ENCODE assay signal across 8 cellular contexts in genomic region chr13:113275387-113275786, GRCh38. TPM values are rescaled to one million over a fixed set of nuclear protein-coding genes. Genes with fewer than 3 reads are reported as not detected.
DNase-seq lines count a peak whose midpoint lies in the region; ATAC-seq and TF ChIP-seq lines count a peak whose summit lies in the region.

No MANE protein-coding gene starts in this region.

- dilution Hi-C loops in mammary epithelial cell (cut with HindIII; ENCODE audit: low sequenced_read_pairs), result no loop called here

- H3K9ac ChIP-seq in DND-41 (ENCODE audit: low read depth, low read length), result no peak overlapping the region
- no peak overlapping the region for H3K9ac ChIP-seq in mammary epithelial cell (ENCODE audit: insufficient read depth, low read length)

- peaks cover 6% of the 10 kb centered on the region; the same call in 1 of the 2 replicates for H3K4me1 ChIP-seq in DND-41 (ENCODE audit: insufficient read depth, low read length)
- H3K4me1 ChIP-seq in RWPE2 (ENCODE audit: insufficient read depth, poor library complexity, severe bottlenecking), result no peaks in the 10 kb centered on the region
- H3K4me1 ChIP-seq in mammary epithelial cell (ENCODE audit: insufficient read depth, low read length), result peaks cover 16% of the 10 kb centered on the region
- H3K4me1 ChIP-seq in lower lobe of right lung, result peaks cover 7% of the 10 kb centered on the region
- H3K4me1 ChIP-seq in transverse colon, result peaks cover 0 to 4% (median 0%) of the 10 kb centered on the region in 4 donors

- TF ChIP-seq EP300 in transverse colon (IDR thresholded peaks at IDR 0.05; ENCODE audit: low read depth), result no peak

- H3K36me3 ChIP-seq in DND-41 (ENCODE audit: insufficient read depth, low read length), result no peaks in the 10 kb centered on the region
- no peaks in the 10 kb centered on the region for H3K36me3 ChIP-seq in RWPE2 (ENCODE audit: low read depth)
- H3K36me3 ChIP-seq in mammary epithelial cell (ENCODE audit: insufficient read depth, low read length), result no peaks in the 10 kb centered on the region
- no peaks in the 10 kb centered on the region for H3K36me3 ChIP-seq in lower lobe of right lung
- H3K36me3 ChIP-seq in transverse colon, result no peaks in the 10 kb centered on the region

- H3K27me3 ChIP-seq in DND-41 (ENCODE audit: insufficient read depth, low read length, poor library complexity), result no peaks in the 10 kb centered on the region
- no peaks in the 10 kb centered on the region for H3K27me3 ChIP-seq in RWPE2 (ENCODE audit: insufficient read depth, poor library complexity, severe bottlenecking)
- H3K27me3 ChIP-seq in mammary epithelial cell (ENCODE audit: insufficient read depth, low read length), result no peaks in the 10 kb centered on the region
- H3K27me3 ChIP-seq in lower lobe of right lung (ENCODE audit: low read depth), result no peaks in the 10 kb centered on the region
- no peaks in the 10 kb centered on the region for H3K27me3 ChIP-seq in transverse colon

- H3K9me3 ChIP-seq in DND-41 (ENCODE audit: insufficient read depth, low read length, severe bottlenecking) (no peaks in the 10 kb centered on the region), RWPE2 (ENCODE audit: severe bottlenecking) (no peaks in the 10 kb centered on the region), mammary epithelial cell (replicated peaks; ENCODE audit: insufficient read depth, low read length) (no peaks in the 10 kb centered on the region), lower lobe of right lung (no peaks in the 10 kb centered on the region), transverse colon (no peaks in the 10 kb centered on the region)

- in situ Hi-C loops in mammary epithelial cell (cut with MboI; ENCODE audit: low sequenced_read_pairs in 2 of 2) (loop anchor here in 1 of 2 donors (10.0 kb wide), 1 partner anchor 119 kb away; no protein-coding TSS in a partner anchor), transverse colon (cut with MboI; ENCODE audit: low pct_ligation_motif_present in 1 of 4, low pct_unique_long_range_greater_than_20kb in 1 of 4, low sequenced_read_pairs in 3 of 4) (loop anchor here in 2 of 4 donors (10.0 to 25.0 kb wide), 2 partner anchors 112 to 119 kb away; no protein-coding TSS in a partner anchor)

- H4K20me1 ChIP-seq in DND-41 (ENCODE audit: insufficient read depth, low read length) (no peaks in the 10 kb centered on the region), mammary epithelial cell (ENCODE audit: insufficient read depth, low read length) (no peaks in the 10 kb centered on the region)

- peak; percentile 34 for DNase-seq in DND-41
- DNase-seq in RWPE2 (ENCODE audit: low spot score), result no peak
- DNase-seq in mammary epithelial cell, result peak; percentile 51
- DNase-seq in lower lobe of right lung, result no peak
- DNase-seq in transverse colon, result peak; percentile 43
- DNase-seq in NCI-H2196 treated with DMSO at 0.1 percent for 48 hours (lab: John Stamatoyannopoulos, UW; ENCODE audit: unreplicated experiment), result no peak

- TF ChIP-seq CTCF in DND-41 (IDR thresholded peaks at IDR 0.05; ENCODE audit: borderline replicate concordance, extremely low read depth, low read length, poor library complexity, severe bottlenecking), result peak; percentile 57
- TF ChIP-seq CTCF in RWPE2 (IDR thresholded peaks at IDR 0.05; ENCODE audit: poor library complexity, severe bottlenecking), result peak; percentile 79
- TF ChIP-seq CTCF in mammary epithelial cell (conservative IDR thresholded peaks at IDR 0.05 in 1 of 2, IDR thresholded peaks at IDR 0.05 in 1 of 2; ENCODE audit: extremely low read depth in 1 of 2, insufficient read depth in 1 of 2, low read depth in 1 of 2, low read length in 2 of 2), result peak; percentile 35 to 57
- TF ChIP-seq CTCF in lower lobe of right lung (IDR thresholded peaks at IDR 0.05), result peak; percentile 40
- peak; percentile 40 to 62 (median 46) for TF ChIP-seq CTCF in transverse colon (IDR thresholded peaks at IDR 0.05)

- WGBS in mammary epithelial cell (ENCODE audit: low coverage, missing lambda C conversion rate), result 52% methylated on average over 3 of the region's 3 CpGs
- WGBS in transverse colon (ENCODE audit: low coverage in 1 of 2), 2 donors, result 0 to 17% methylated on average over 3 of the region's 3 CpGs

- H3K4me2 ChIP-seq in DND-41 (ENCODE audit: insufficient read depth, low read length), result no peak overlapping the region
- H3K4me2 ChIP-seq in mammary epithelial cell (ENCODE audit: insufficient read depth, low read depth, low read length), result no peak overlapping the region

- H2AFZ ChIP-seq in DND-41 (ENCODE audit: low read depth, low read length) (peak overlapping the region; percentile 59), mammary epithelial cell (ENCODE audit: low read depth, low read length) (no peak overlapping the region)

- H3K79me2 ChIP-seq in DND-41 (ENCODE audit: insufficient read depth, low read length), result no peaks in the 10 kb centered on the region
- H3K79me2 ChIP-seq in mammary epithelial cell (ENCODE audit: insufficient read depth, low read length), result no peaks in the 10 kb centered on the region

- CTCF ChIA-PET in mammary epithelial cell (lab: Charles Lee; ENCODE audit: low non-redundant PET), result no interaction called here

- no peak for TF ChIP-seq POLR2A in transverse colon (IDR thresholded peaks at IDR 0.05)

- H3K27ac ChIP-seq in DND-41 (ENCODE audit: low read length) (no peak overlapping the region), RWPE2 (ENCODE audit: poor library complexity, severe bottlenecking) (no peak overlapping the region), mammary epithelial cell (ENCODE audit: insufficient read depth, low read depth, low read length) (no peak overlapping the region), lower lobe of right lung (no peak overlapping the region), transverse colon (no peak overlapping the region)

- peak; percentile 60; the same call in 2 of the 3 replicates for ATAC-seq in DND-41 (ENCODE audit: insufficient read depth, low read depth)
- ATAC-seq in HG03432 (IDR thresholded peaks at IDR 0.05; ENCODE audit: unreplicated experiment), result peak; percentile 50
- peak; percentile 86 for ATAC-seq in RWPE2 (ENCODE audit: low read depth)
- peak; percentile 46 to 49 for ATAC-seq in lower lobe of right lung
- ATAC-seq in GM21526 (IDR thresholded peaks at IDR 0.05; ENCODE audit: low FRiP score, unreplicated experiment), result no peak

- H3K4me3 ChIP-seq in DND-41 (ENCODE audit: low read depth in 1 of 2, low read length in 2 of 2) (no peak overlapping the region), RWPE2 (ENCODE audit: severe bottlenecking) (no peak overlapping the region), mammary epithelial cell (replicated peaks in 1 of 3; ENCODE audit: insufficient read depth in 1 of 3, low read depth in 2 of 3, low read length in 3 of 3) (no peak overlapping the region), lower lobe of right lung (no peak overlapping the region), transverse colon (no peak overlapping the region)

- intact Hi-C loops in mammary epithelial cell (cut with micrococcal nuclease), result loop anchor here (1.0 to 10.0 kb wide), 3 partner anchors 98 to 289 kb away; no protein-coding TSS in a partner anchor
- intact Hi-C loops in lower lobe of right lung (cut with DNase I), result no loop called here
- intact Hi-C loops in transverse colon (cut with DNase I; ENCODE audit: low total_unique reads), result no loop called here

- BruUV-seq in mammary epithelial cell (replicated peaks; lab: Mats Ljungman, UMichigan), result no TSS peak

RNA-seq across cellular contexts. Expression of gene LAMP1, which starts 21.7 kb away (rescaled TPM):
- total RNA-seq in mammary epithelial cell (100 to 1,000 TPM; 242 to 252 TPM), lower lobe of right lung (353 TPM), transverse colon (100 to 1,000 TPM in 2 of 4 donors, 10 to 100 TPM in 2; 69.5 to 149 (median 103) TPM)
- 162 TPM for polyA plus RNA-seq in mammary epithelial cell
- polyA minus RNA-seq in mammary epithelial cell, result 88.4 TPM

Comparison
In these comparisons a context has a peak if more than half of its experiments do, and no peak if none do; other contexts are left out.
1. DNase-seq: peak in DND-41 (single experiment), mammary epithelial cell (single experiment) and transverse colon (single experiment); none in RWPE2 (single experiment), lower lobe of right lung (single experiment) and NCI-H2196 treated with DMSO at 0.1 percent for 48 hours (single experiment).
2. Peak in every context shown above with its lines, with median percentiles within 50 percentile points of each other: CTCF ChIP-seq.